ENCODE assay signal across 1 cellular context in the genomic region with DNA sequence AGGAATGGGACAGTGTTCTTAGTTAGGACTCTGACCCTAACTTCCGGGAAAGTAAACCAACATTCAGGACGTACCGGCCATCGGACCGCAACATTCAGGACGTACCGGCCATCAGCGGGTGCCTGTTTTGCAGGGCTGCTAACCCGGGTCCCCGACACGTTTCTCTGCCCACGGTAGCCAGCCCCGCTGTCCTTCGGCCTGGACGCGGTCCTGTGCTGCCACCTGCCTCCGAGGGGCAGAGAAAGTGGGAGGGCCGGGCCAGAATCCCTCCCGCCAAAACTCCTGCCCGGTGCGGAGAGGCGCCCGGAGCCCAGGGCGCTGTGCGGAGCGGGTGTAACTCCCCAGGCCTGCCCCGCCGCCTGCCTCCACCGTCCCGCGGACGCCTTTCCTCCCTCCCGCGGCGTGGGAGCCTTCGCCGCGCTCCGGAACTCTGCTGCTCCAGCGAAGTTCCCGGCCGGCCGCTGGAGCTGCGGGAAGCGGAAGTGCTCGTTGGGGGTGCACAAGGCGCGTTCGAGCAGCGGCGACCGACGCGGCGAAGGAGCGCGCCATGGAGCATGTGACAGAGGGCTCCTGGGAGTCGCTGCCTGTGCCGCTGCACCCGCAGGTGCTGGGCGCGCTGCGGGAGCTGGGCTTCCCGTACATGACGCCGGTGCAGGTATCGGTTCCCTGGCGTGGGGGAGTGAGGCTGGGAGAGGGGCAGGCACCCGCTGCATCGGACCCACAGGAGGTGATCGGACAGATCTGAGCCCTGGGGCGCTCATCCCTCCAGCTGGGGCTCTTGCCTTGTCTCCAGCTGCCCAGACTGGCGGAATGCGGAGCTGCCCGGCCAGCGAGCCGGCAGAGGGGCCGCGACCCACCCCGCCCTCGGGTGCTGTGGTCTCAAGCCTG.
A peak's percentile ranks its signal among the peaks of the same experiment; 100 is the strongest.
TF ChIP-seq lines count a peak whose summit lies in the region.

A gene with protein sequence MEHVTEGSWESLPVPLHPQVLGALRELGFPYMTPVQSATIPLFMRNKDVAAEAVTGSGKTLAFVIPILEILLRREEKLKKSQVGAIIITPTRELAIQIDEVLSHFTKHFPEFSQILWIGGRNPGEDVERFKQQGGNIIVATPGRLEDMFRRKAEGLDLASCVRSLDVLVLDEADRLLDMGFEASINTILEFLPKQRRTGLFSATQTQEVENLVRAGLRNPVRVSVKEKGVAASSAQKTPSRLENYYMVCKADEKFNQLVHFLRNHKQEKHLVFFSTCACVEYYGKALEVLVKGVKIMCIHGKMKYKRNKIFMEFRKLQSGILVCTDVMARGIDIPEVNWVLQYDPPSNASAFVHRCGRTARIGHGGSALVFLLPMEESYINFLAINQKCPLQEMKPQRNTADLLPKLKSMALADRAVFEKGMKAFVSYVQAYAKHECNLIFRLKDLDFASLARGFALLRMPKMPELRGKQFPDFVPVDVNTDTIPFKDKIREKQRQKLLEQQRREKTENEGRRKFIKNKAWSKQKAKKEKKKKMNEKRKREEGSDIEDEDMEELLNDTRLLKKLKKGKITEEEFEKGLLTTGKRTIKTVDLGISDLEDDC (plus strand): TSS at position 498 of the 888 bp plus-strand sequence. CDS start 50 bp downstream, at position 548.

TF ChIP-seq in HEK293, 187 proteins besides CTCF, POLR2A, EP300 and RAD21 (continued from another document and continues in another):
- TF ChIP-seq ZNF660 (tag by site-specific recombination; IDR thresholded peaks at IDR 0.05) = peak; percentile 98
- no peak for TF ChIP-seq ZNF560 (tag by site-specific recombination; IDR thresholded peaks at IDR 0.05; ENCODE audit: borderline replicate concordance)
- TF ChIP-seq ZNF24 (tag by site-specific recombination; IDR thresholded peaks at IDR 0.05) = peak; percentile 95; the same call in 1 of the 2 replicates
- no peak for TF ChIP-seq ZNF623 (tag by site-specific recombination; IDR thresholded peaks at IDR 0.05)
- peak; percentile 33 for TF ChIP-seq ZNF654 (tag by site-specific recombination; IDR thresholded peaks at IDR 0.05; ENCODE audit: low read depth)
- peak; percentile 98 for TF ChIP-seq ZBTB17 (tag by site-specific recombination; IDR thresholded peaks at IDR 0.05)
- no peak for TF ChIP-seq ZNF433 (tag by site-specific recombination; IDR thresholded peaks at IDR 0.05; ENCODE audit: low read depth)
- no peak for TF ChIP-seq ZSCAN16 (tag by site-specific recombination; IDR thresholded peaks at IDR 0.05)
- TF ChIP-seq ZNF114 (tag by site-specific recombination; IDR thresholded peaks at IDR 0.05) = no peak
- TF ChIP-seq, protein P1, sequence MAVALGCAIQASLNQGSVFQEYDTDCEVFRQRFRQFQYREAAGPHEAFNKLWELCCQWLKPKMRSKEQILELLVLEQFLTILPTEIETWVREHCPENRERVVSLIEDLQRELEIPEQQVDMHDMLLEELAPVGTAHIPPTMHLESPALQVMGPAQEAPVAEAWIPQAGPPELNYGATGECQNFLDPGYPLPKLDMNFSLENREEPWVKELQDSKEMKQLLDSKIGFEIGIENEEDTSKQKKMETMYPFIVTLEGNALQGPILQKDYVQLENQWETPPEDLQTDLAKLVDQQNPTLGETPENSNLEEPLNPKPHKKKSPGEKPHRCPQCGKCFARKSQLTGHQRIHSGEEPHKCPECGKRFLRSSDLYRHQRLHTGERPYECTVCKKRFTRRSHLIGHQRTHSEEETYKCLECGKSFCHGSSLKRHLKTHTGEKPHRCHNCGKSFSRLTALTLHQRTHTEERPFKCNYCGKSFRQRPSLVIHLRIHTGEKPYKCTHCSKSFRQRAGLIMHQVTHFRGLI (tag by site-specific recombination; IDR thresholded peaks at IDR 0.05) = peak; percentile 60
- TF ChIP-seq ZNF473 (tag by site-specific recombination; IDR thresholded peaks at IDR 0.05) = no peak
- TF ChIP-seq ZNF792 (tag by site-specific recombination; IDR thresholded peaks at IDR 0.05) = peak; percentile 16; the same call in 1 of the 2 replicates
- TF ChIP-seq INSM2 (tag by site-specific recombination; IDR thresholded peaks at IDR 0.05) = peak; percentile 95
- peak; percentile 99; the same call in 1 of the 2 replicates for TF ChIP-seq ZSCAN5A (tag by site-specific recombination; IDR thresholded peaks at IDR 0.05)
- peak; percentile 93 for TF ChIP-seq GLIS2 (tag by site-specific recombination; IDR thresholded peaks at IDR 0.05)
- TF ChIP-seq ZSCAN4 (tag by site-specific recombination; IDR thresholded peaks at IDR 0.05) = peak; percentile 78
- TF ChIP-seq ZNF26 (tag by site-specific recombination; IDR thresholded peaks at IDR 0.05) = no peak
- no peak for TF ChIP-seq ZNF404 (tag by site-specific recombination; IDR thresholded peaks at IDR 0.05)
- no peak for TF ChIP-seq ZNF37A (tag by site-specific recombination; IDR thresholded peaks at IDR 0.05)
- TF ChIP-seq ZNF768 (tag by site-specific recombination; IDR thresholded peaks at IDR 0.05) = no peak; the same call in 1 of the 2 replicates
- TF ChIP-seq SCRT2 (tag by site-specific recombination; IDR thresholded peaks at IDR 0.05) = peak; percentile 79
- TF ChIP-seq ZNF140 (tag by site-specific recombination; IDR thresholded peaks at IDR 0.05) = no peak
- no peak for TF ChIP-seq ZNF514 (tag by site-specific recombination; IDR thresholded peaks at IDR 0.05)
- no peak for TF ChIP-seq ZNF707 (tag by site-specific recombination; IDR thresholded peaks at IDR 0.05)
- TF ChIP-seq, protein P2, sequence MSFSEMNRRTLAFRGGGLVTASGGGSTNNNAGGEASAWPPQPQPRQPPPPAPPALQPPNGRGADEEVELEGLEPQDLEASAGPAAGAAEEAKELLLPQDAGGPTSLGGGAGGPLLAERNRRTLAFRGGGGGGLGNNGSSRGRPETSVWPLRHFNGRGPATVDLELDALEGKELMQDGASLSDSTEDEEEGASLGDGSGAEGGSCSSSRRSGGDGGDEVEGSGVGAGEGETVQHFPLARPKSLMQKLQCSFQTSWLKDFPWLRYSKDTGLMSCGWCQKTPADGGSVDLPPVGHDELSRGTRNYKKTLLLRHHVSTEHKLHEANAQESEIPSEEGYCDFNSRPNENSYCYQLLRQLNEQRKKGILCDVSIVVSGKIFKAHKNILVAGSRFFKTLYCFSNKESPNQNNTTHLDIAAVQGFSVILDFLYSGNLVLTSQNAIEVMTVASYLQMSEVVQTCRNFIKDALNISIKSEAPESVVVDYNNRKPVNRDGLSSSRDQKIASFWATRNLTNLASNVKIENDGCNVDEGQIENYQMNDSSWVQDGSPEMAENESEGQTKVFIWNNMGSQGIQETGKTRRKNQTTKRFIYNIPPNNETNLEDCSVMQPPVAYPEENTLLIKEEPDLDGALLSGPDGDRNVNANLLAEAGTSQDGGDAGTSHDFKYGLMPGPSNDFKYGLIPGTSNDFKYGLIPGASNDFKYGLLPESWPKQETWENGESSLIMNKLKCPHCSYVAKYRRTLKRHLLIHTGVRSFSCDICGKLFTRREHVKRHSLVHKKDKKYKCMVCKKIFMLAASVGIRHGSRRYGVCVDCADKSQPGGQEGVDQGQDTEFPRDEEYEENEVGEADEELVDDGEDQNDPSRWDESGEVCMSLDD (tag by site-specific recombination; IDR thresholded peaks at IDR 0.05) = peak; percentile 91
- no peak for TF ChIP-seq ZNF548 (tag by site-specific recombination; IDR thresholded peaks at IDR 0.05)
- peak; percentile 93 for TF ChIP-seq ZNF76 (tag by site-specific recombination; IDR thresholded peaks at IDR 0.05; ENCODE audit: borderline replicate concordance, low read depth)
- no peak for TF ChIP-seq ZNF670 (tag by site-specific recombination; IDR thresholded peaks at IDR 0.05; ENCODE audit: low read depth)
- TF ChIP-seq ZNF148 (tag by site-specific recombination; IDR thresholded peaks at IDR 0.05; ENCODE audit: borderline replicate concordance) = peak; percentile 97
- TF ChIP-seq ZNF350 (tag by site-specific recombination; IDR thresholded peaks at IDR 0.05) = no peak
- no peak for TF ChIP-seq ZNF248 (tag by site-specific recombination; IDR thresholded peaks at IDR 0.05)
- peak; percentile 55; the same call in 1 of the 2 replicates for TF ChIP-seq ZBTB44 (tag by site-specific recombination; IDR thresholded peaks at IDR 0.05)
- peak; percentile 71 for TF ChIP-seq OSR2 (tag by site-specific recombination; IDR thresholded peaks at IDR 0.05)
- peak; percentile 65; the same call in 1 of the 2 replicates for TF ChIP-seq GFI1B (tag by site-specific recombination; IDR thresholded peaks at IDR 0.05)
- peak; percentile 98 for TF ChIP-seq ZSCAN30 (tag by site-specific recombination; IDR thresholded peaks at IDR 0.05)
- no peak for TF ChIP-seq ZNF791 (tag by site-specific recombination; IDR thresholded peaks at IDR 0.05)
- TF ChIP-seq SCRT1 (tag by site-specific recombination; IDR thresholded peaks at IDR 0.05; ENCODE audit: borderline replicate concordance) = peak; percentile 57; the same call in 1 of the 2 replicates
- no peak for TF ChIP-seq ZNF19 (tag by site-specific recombination; IDR thresholded peaks at IDR 0.05; ENCODE audit: low read depth)
- TF ChIP-seq ZNF747 (tag by site-specific recombination; IDR thresholded peaks at IDR 0.05) = no peak
